ENCODE assay signal across 8 cellular contexts in the genomic region with DNA sequence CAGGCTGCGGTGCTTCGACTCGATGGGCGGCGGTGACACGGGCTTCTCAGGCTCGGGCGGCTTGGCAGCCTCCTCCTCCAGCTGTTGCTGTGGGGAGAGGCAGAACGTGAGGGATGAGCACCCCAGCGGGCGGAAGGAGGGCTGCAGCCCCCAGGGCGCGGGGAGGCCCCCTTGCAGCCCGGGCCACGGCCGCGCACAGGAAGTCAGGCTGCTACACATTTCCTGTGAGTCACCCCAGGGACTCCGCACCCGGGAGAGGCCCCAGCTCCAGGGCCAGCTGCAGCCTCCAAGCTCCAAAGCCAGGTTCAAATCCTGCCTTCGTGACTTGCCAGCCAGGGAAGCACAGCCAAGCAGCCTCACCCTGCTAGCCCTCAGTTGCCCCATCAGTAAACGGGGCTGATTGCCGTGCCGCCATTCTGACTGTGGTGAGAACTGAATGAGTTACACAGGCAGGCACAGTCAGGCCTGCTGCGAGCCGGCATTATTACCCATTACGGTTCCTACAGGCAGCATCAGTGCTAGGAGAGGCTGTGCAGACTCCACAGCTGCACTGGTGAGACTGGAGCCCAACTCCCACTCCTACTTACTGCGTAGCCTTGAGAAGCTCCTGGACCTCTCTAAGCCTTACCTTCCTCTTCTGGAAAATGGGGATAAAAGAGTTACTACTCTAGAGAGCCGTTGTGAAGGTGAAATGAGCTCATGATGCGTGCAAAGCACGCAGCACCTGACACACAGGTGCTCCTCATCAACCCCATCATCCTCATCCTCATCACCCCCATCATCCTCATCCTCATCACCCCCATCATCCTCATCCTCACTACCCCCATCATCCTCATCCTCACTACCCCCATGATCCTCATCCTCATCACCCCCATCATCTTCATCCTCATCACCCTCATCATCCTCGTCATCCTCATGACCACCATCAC.
A peak's percentile ranks its signal among the peaks of the same experiment; 100 is the strongest.
DNase-seq lines count a peak whose midpoint lies in the region; ATAC-seq and TF ChIP-seq lines count a peak whose summit lies in the region.

No MANE protein-coding gene starts in this region.

- no peak overlapping the region for H4K8ac ChIP-seq in IMR-90 (ENCODE audit: low read depth in 2 of 2, low read length in 2 of 2)

- no peak overlapping the region for H2BK120ac ChIP-seq in IMR-90 (ENCODE audit: low read depth, low read length)

- no peaks in the 10 kb centered on the region for H3K4me1 ChIP-seq in IMR-90 (ENCODE audit: control insufficient read depth, insufficient read depth, low read length)
- peaks cover 7 to 45% (median 35%) of the 10 kb centered on the region in 4 donors for H3K4me1 ChIP-seq in esophagus muscularis mucosa

- peaks cover 0 to 6% of the 10 kb centered on the region in 2 donors for H3K9me3 Mint-ChIP-seq in effector memory CD8-positive, alpha-beta T cell

- DNase-seq in CMK (ENCODE audit: low read depth) = peak; percentile 60
- DNase-seq in GM20000 (ENCODE audit: low spot score) = peak; percentile 90
- DNase-seq in IMR-90 = peak; percentile 16
- peak; percentile 80 to 87 for DNase-seq in activated CD4-positive, alpha-beta T cell treated with anti-CD3 and anti-CD28 coated beads for 4 hours
- DNase-seq in effector memory CD8-positive, alpha-beta T cell = peak; percentile 86 to 90 (median 89)
- DNase-seq in stimulated activated CD4-positive, alpha-beta T cell treated with anti-CD3 and anti-CD28 coated beads, Interleukin-1b, Interleukin-23, amount 100 ng/mL, for 1 hour (ENCODE audit: low read depth in 2 of 2) = peak; percentile 58 to 77
- DNase-seq in esophagus muscularis mucosa (ENCODE audit: extremely low spot score) = no peak
- DNase-seq in pons (ENCODE audit: low spot score) = no peak

- H2BK20ac ChIP-seq in IMR-90 (ENCODE audit: low read depth, low read length) = no peak overlapping the region

- H3K79me1 ChIP-seq in IMR-90 (ENCODE audit: low read depth in 1 of 2, low read length in 2 of 2) = peaks cover 39 to 78% of the 10 kb centered on the region in 2 experiments

- H3K36me3 Mint-ChIP-seq in effector memory CD8-positive, alpha-beta T cell (ENCODE audit: insufficient read depth) = peaks cover 39% of the 10 kb centered on the region

- in situ Hi-C loops in IMR-90 (cut with MboI; ENCODE audit: low sequenced_read_pairs) = no loop called here

- H3K9me1 ChIP-seq in IMR-90 (ENCODE audit: insufficient read depth, low read length) = peaks cover 12% of the 10 kb centered on the region

- H3K27me3 ChIP-seq in IMR-90 (ENCODE audit: control insufficient read depth, insufficient read depth, low read length) (no peaks in the 10 kb centered on the region), esophagus muscularis mucosa (no peaks in the 10 kb centered on the region)

- H3K23ac ChIP-seq in IMR-90 (ENCODE audit: low read depth, low read length) = no peak overlapping the region

- H3K4ac ChIP-seq in IMR-90 (ENCODE audit: low read depth, low read length) = no peak overlapping the region

- peak overlapping the region; percentile 96 to 99 for H3K27ac Mint-ChIP-seq in effector memory CD8-positive, alpha-beta T cell

- H2AK5ac ChIP-seq in IMR-90 (ENCODE audit: low read depth, low read length) = no peak overlapping the region

- no peak overlapping the region for H2BK15ac ChIP-seq in IMR-90 (ENCODE audit: low read depth, low read length)

- H2BK5ac ChIP-seq in IMR-90 (ENCODE audit: low read depth, low read length, poor library complexity, severe bottlenecking) = no peak overlapping the region

- H4K91ac ChIP-seq in IMR-90 (ENCODE audit: insufficient read depth, low read depth, low read length) = no peak overlapping the region

- no peak overlapping the region for H3K9ac ChIP-seq in IMR-90 (ENCODE audit: low read depth, low read length)

- H3K14ac ChIP-seq in IMR-90 (replicated peaks; ENCODE audit: low read depth, low read length) = 0 out of 2 replicates have a peak overlapping the region, but pooled peaks have one; percentile 66

- peak overlapping the region; percentile 80 to 83 for H3K4me3 Mint-ChIP-seq in effector memory CD8-positive, alpha-beta T cell

- peaks cover 45 to 51% of the 10 kb centered on the region in 2 donors for H3K4me1 Mint-ChIP-seq in effector memory CD8-positive, alpha-beta T cell (ENCODE audit: low read depth in 2 of 2)

- H2AFZ ChIP-seq in IMR-90 (replicated peaks; ENCODE audit: low read length, poor library complexity) = no peak overlapping the region

- BruUV-seq in IMR-90 (replicated peaks; lab: Mats Ljungman, UMichigan) = no TSS peak

- WGBS in IMR-90 (ENCODE audit: extremely low coverage in 2 of 2, insufficient read length in 1 of 2), 2 experiments = 88 to 100% methylated on average over 1 to 6 of the region's 31 CpGs
- 78% methylated on average over 17 of the region's 31 CpGs for WGBS in esophagus muscularis mucosa

- no peak for TF ChIP-seq EP300 in esophagus muscularis mucosa (IDR thresholded peaks at IDR 0.05)

- H4K5ac ChIP-seq in IMR-90 (ENCODE audit: low read depth, low read length) = no peak overlapping the region

- intact Hi-C loops in IMR-90 (cut with micrococcal nuclease) = no loop called here
- intact Hi-C loops in esophagus muscularis mucosa (cut with DNase I) = no loop called here

- TF ChIP-seq CTCF in GM20000 (IDR thresholded peaks at IDR 0.05; ENCODE audit: extremely low read depth, missing control alignments) = peak; percentile 17
- no peak for TF ChIP-seq CTCF in IMR-90 (conservative IDR thresholded peaks at IDR 0.05; ENCODE audit: low read depth, low read length)
- peak in 1 of 3 experiments; percentile 24 for TF ChIP-seq CTCF in esophagus muscularis mucosa (IDR thresholded peaks at IDR 0.05)

- CTCF ChIA-PET in IMR-90 (lab: Yijun Ruan, JAX) = no interaction called here

- H4K20me1 ChIP-seq in IMR-90 (ENCODE audit: insufficient read depth, low read length) = peaks cover 22% of the 10 kb centered on the region

- H3K27me3 Mint-ChIP-seq in effector memory CD8-positive, alpha-beta T cell = no peaks in the 10 kb centered on the region

- no peak overlapping the region for H3K18ac ChIP-seq in IMR-90 (ENCODE audit: low read depth, low read length)

- no peak overlapping the region for H2AK9ac ChIP-seq in IMR-90 (replicated peaks; ENCODE audit: low read depth, low read length, poor library complexity)

- peak; percentile 43; the same call in 1 of the 2 replicates for ATAC-seq in IMR-90 (ENCODE audit: low read depth)
- ATAC-seq in effector memory CD8-positive, alpha-beta T cell (replicated peaks) = peak; percentile 97

- no peak overlapping the region for H3K56ac ChIP-seq in IMR-90 (ENCODE audit: extremely low read depth, insufficient read depth, low read length)

- H3K36me3 ChIP-seq in IMR-90 (ENCODE audit: control insufficient read depth, insufficient read depth, low read length) = peaks cover 60% of the 10 kb centered on the region
- peaks cover 16 to 75% (median 59%) of the 10 kb centered on the region in 4 donors for H3K36me3 ChIP-seq in esophagus muscularis mucosa

- dilution Hi-C loops in IMR-90 (cut with HindIII; ENCODE audit: low sequenced_read_pairs, unreplicated experiment) = no loop called here

- H3K9me3 ChIP-seq in IMR-90 (ENCODE audit: control insufficient read depth, insufficient read depth, low read length) (peaks cover 17% of the 10 kb centered on the region), esophagus muscularis mucosa (peaks cover 0 to 9% (median 1%) of the 10 kb centered on the region in 4 donors)

- TF ChIP-seq RAD21 in IMR-90 (IDR thresholded peaks at IDR 0.05; ENCODE audit: low read length) = no peak

- H3K4me2 ChIP-seq in IMR-90 (ENCODE audit: low read depth, low read length) = no peak overlapping the region

- H3K4me3 ChIP-seq in IMR-90 (ENCODE audit: insufficient read depth, low read depth, low read length) (no peak overlapping the region), esophagus muscularis mucosa (peak overlapping the region in 1 of 4 donors; percentile 8)

- POLR2A ChIA-PET in IMR-90 (lab: Charles Lee; ENCODE audit: unreplicated experiment) = no interaction called here

- no peak for TF ChIP-seq POLR2A in IMR-90 (IDR thresholded peaks at IDR 0.05; ENCODE audit: low read depth, low read length)
- no peak for TF ChIP-seq POLR2A in esophagus muscularis mucosa (IDR thresholded peaks at IDR 0.05; ENCODE audit: low read depth)

- H3K27ac ChIP-seq in IMR-90 (ENCODE audit: insufficient read depth, low read length) = no peak overlapping the region
- H3K27ac ChIP-seq in esophagus muscularis mucosa (replicated peaks in 1 of 4) = peak overlapping the region in 2 of 4 donors; percentile 0 to 44

TF ChIP-seq in IMR-90, 13 proteins besides CTCF, POLR2A, EP300 and RAD21:
- TF ChIP-seq, protein P1, sequence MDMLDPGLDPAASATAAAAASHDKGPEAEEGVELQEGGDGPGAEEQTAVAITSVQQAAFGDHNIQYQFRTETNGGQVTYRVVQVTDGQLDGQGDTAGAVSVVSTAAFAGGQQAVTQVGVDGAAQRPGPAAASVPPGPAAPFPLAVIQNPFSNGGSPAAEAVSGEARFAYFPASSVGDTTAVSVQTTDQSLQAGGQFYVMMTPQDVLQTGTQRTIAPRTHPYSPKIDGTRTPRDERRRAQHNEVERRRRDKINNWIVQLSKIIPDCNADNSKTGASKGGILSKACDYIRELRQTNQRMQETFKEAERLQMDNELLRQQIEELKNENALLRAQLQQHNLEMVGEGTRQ (IDR thresholded peaks at IDR 0.05; ENCODE audit: low read depth, low read length) = no peak
- TF ChIP-seq MAFK (IDR thresholded peaks at IDR 0.05; ENCODE audit: low read depth, low read length) = no peak
- TF ChIP-seq MXI1 (IDR thresholded peaks at IDR 0.05; ENCODE audit: borderline replicate concordance, low read depth, low read length) = no peak
- TF ChIP-seq MAZ (IDR thresholded peaks at IDR 0.05; ENCODE audit: borderline replicate concordance, low read depth, low read length) = no peak
- TF ChIP-seq NFE2L2 (IDR thresholded peaks at IDR 0.05; ENCODE audit: low read depth, low read length) = no peak
- no peak for TF ChIP-seq CEBPB (IDR thresholded peaks at IDR 0.05; ENCODE audit: low read depth, low read length)
- no peak for TF ChIP-seq FOS (IDR thresholded peaks at IDR 0.05; ENCODE audit: low read depth, low read length)
- no peak for TF ChIP-seq SMC3 (IDR thresholded peaks at IDR 0.05; ENCODE audit: low read depth, low read length)
- TF ChIP-seq CHD1 (IDR thresholded peaks at IDR 0.05; ENCODE audit: low read depth, low read length) = no peak
- no peak for TF ChIP-seq BHLHE40 (IDR thresholded peaks at IDR 0.05; ENCODE audit: low read depth, low read length)
- TF ChIP-seq, protein P2, sequence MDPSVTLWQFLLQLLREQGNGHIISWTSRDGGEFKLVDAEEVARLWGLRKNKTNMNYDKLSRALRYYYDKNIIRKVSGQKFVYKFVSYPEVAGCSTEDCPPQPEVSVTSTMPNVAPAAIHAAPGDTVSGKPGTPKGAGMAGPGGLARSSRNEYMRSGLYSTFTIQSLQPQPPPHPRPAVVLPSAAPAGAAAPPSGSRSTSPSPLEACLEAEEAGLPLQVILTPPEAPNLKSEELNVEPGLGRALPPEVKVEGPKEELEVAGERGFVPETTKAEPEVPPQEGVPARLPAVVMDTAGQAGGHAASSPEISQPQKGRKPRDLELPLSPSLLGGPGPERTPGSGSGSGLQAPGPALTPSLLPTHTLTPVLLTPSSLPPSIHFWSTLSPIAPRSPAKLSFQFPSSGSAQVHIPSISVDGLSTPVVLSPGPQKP (IDR thresholded peaks at IDR 0.05; ENCODE audit: borderline replicate concordance, low read depth, low read length) = no peak

Comparison
In these comparisons a context has a peak if more than half of its experiments do, and no peak if none do; other contexts are left out.
1. DNase-seq: peak in CMK (single experiment), GM20000 (single experiment), IMR-90 (single experiment), activated CD4-positive, alpha-beta T cell treated with anti-CD3 and anti-CD28 coated beads for 4 hours (2 of 2), effector memory CD8-positive, alpha-beta T cell (3 of 3) and stimulated activated CD4-positive, alpha-beta T cell treated with anti-CD3 and anti-CD28 coated beads, Interleukin-1b, Interleukin-23, amount 100 ng/mL, for 1 hour (2 of 2); none in esophagus muscularis mucosa (single experiment) and pons (single experiment).